ENCODE assay signal across 1 cellular context in genomic region chr17:45386180-45386579, GRCh38.
TF ChIP-seq lines count a peak whose summit lies in the region.

No MANE protein-coding gene starts in this region.

TF ChIP-seq in HepG2, 621 proteins besides CTCF, POLR2A, EP300 and RAD21 (continued from another document):
- no peak for TF ChIP-seq RBM22 (optimal IDR thresholded peaks at IDR 0.05; ENCODE audit: low read length)
- no peak for TF ChIP-seq ZNF441 (CRISPR knock-in tag; IDR thresholded peaks at IDR 0.05; ENCODE audit: borderline replicate concordance)
